In the genomic region with DNA sequence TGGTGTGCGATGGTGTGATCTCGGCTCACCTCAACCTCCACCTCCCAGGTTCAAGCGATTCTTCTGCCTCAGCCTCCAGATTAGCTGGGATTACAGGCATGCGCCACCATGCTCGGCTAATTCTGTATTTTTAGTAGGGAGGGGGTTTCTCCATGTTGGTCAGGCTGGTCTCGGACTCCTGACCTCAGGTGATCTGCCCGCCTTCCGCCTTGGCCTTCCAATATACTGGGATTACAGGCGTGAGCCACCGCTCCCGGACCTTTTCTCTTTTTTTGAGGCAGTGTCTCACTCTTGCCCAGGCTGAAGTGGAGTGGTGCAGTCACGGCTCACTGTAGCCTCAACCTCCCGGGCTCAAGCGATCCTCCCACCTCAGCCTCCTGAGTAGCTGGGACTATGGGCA, we compare ENCODE assay signal across 1 cellular context.
TF ChIP-seq lines count a peak whose summit lies in the region.

No MANE protein-coding gene starts in this region.

TF ChIP-seq in HepG2, 621 proteins besides CTCF, POLR2A, EP300 and RAD21:
- TF ChIP-seq ZNF770 (CRISPR knock-in tag; IDR thresholded peaks at IDR 0.05): 0 out of 2 replicates have a peak, but pooled peaks have one; percentile 31
